Comparison of ENCODE assay signal across 33 cellular contexts in genomic region chr1:12637693-12638092, GRCh38. TPM values are rescaled to one million over a fixed set of nuclear protein-coding genes. Genes with fewer than 3 reads are reported as not detected.
"Had no signal": no experiment of that assay in that cellular context is flagged by ENCODE, and none has a peak within 500 bp of the region (broad histone marks: within the 10 kb centered on the region; RNA-seq: fewer than 3 reads in every experiment).

No MANE protein-coding gene starts in this region.

- H3K4me1 ChIP-seq: colonic mucosa had no signal

- H3K27me3 Mint-ChIP-seq: memory B cell had no signal

- H3K27ac ChIP-seq: colonic mucosa, epithelial cell of prostate, esophagus squamous epithelium had no signal

- FAIRE-seq: endometrium, islet of Langerhans, keratinocyte had no signal

- H3K27ac Mint-ChIP-seq: dendritic cell treated with granulocyte-macrophage colony-stimulating factor and Interleukin-4, amounts not matched to agents 40 ng/mL and 50 ng/mL, for 4 days; effector memory CD8-positive, alpha-beta T cell; endodermal cell; memory B cell had no signal

- DNase-seq: colonic mucosa; cortex of kidney; effector CD8-positive, alpha-beta T cell; effector memory CD8-positive, alpha-beta T cell; endodermal cell; erythroblast; esophagus squamous epithelium; foreskin fibroblast; foreskin melanocyte; gastrocnemius medialis; glutamatergic neuron; head of caudate nucleus; heart right ventricle; hippocampal formation; left cardiac atrium; left ventricle myocardium superior; mammary epithelial cell; mesendoderm; midbrain had no signal

- H3K4me3 ChIP-seq: colonic mucosa, esophagus squamous epithelium, gastrocnemius medialis, heart right ventricle, lung had no signal

- H3K36me3 ChIP-seq: colonic mucosa, esophagus squamous epithelium, gastrocnemius medialis, heart right ventricle had no signal

- H3K4me3 Mint-ChIP-seq: dendritic cell treated with granulocyte-macrophage colony-stimulating factor and Interleukin-4, amounts not matched to agents 40 ng/mL and 50 ng/mL, for 4 days; effector memory CD8-positive, alpha-beta T cell; endodermal cell; memory B cell had no signal

- ATAC-seq: effector memory CD8-positive, alpha-beta T cell; esophagus mucosa; gastrocnemius medialis; left cardiac atrium; left ventricle myocardium superior had no signal

- H3K4me1 Mint-ChIP-seq: endodermal cell, memory B cell had no signal

- H3K27me3 ChIP-seq: colonic mucosa, esophagus squamous epithelium, gastrocnemius medialis, heart right ventricle had no signal

- H3K9me3 ChIP-seq: colonic mucosa had no signal

RNA-seq across cellular contexts. Expression of gene AADACL4, which starts 6.2 kb away (rescaled TPM):
- total RNA-seq: cerebellum, colonic mucosa, dermis microvascular lymphatic vessel endothelial cell, endodermal cell, esophagus mucosa, esophagus squamous epithelium, gastrocnemius medialis, glomerular endothelial cell, heart right ventricle, kidney epithelial cell, left cardiac atrium, left ventricle myocardium superior, lung, mammary epithelial cell, mononuclear cell, mucosa of gallbladder had no signal
- polyA plus RNA-seq: heart right ventricle, keratinocyte, lung, mammary epithelial cell had no signal
